In the genomic region with DNA sequence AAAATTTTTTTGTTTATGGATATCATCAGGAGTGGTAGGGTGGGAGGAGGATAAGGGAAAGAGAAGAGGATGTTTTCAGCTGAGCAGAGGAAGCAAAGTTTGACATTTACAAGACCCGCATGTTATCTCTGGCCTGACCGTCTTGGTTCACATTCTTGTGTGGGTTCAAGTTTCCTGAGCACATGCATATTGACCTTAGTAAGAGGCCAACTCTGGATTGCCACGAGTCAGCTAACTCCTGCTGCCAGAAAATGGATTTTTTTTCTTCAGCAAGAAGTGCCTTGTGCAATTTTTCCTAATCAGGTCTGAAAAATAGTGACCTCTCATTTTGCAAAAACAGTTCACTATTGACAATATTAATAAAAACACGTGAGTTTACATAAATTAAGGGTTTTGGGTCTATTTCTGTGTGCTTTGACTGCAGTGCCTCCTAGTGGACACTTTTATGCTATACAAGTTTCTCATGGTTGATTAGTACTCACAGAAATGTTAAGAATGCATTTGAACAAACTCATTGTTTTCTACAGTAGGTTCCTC, we compare ENCODE assay signal across 8 cellular contexts. TPM values are rescaled to one million over a fixed set of nuclear protein-coding genes. Genes with fewer than 3 reads are reported as not detected.
DNase-seq lines count a peak whose midpoint lies in the region; ATAC-seq and TF ChIP-seq lines count a peak whose summit lies in the region.

No MANE protein-coding gene starts in this region.

- no peak overlapping the region for H2AFZ ChIP-seq in Loucy (ENCODE audit: low read length)
- H2AFZ ChIP-seq in SK-N-SH (ENCODE audit: low read depth) = no peak overlapping the region; the same call in 1 of the 2 replicates

- peak; percentile 86 for TF ChIP-seq CTCF in Loucy (conservative IDR thresholded peaks at IDR 0.05; ENCODE audit: low read length)
- peak; percentile 96 for TF ChIP-seq CTCF in SK-N-SH (IDR thresholded peaks at IDR 0.05)
- TF ChIP-seq CTCF in fibroblast of the aortic adventitia (IDR thresholded peaks at IDR 0.05; ENCODE audit: insufficient read depth, low read length) = peak; percentile 76
- peak; percentile 85 for TF ChIP-seq CTCF in osteocyte (IDR thresholded peaks at IDR 0.05)

- WGBS in SK-N-SH (ENCODE audit: low lambda C conversion rate) = 4% methylated on average over 4 of the region's 4 CpGs

- no peaks in the 10 kb centered on the region for H3K9me2 ChIP-seq in Loucy (replicated peaks; ENCODE audit: low read depth, low read length)
- H3K9me2 ChIP-seq in SK-N-SH = no peaks in the 10 kb centered on the region

- H3K36me3 ChIP-seq in Loucy (ENCODE audit: insufficient read depth, low read length) = no peaks in the 10 kb centered on the region
- H3K36me3 ChIP-seq in SK-N-SH (replicated peaks in 1 of 2; ENCODE audit: control insufficient read depth in 1 of 2, insufficient read depth in 2 of 2, low read length in 1 of 2) = no peaks in the 10 kb centered on the region

- no peak; a peak in 1 of 4 replicates for TF ChIP-seq EP300 in SK-N-SH (IDR thresholded peaks at IDR 0.05; ENCODE audit: borderline replicate concordance in 1 of 2, low read depth in 1 of 2, low read length in 1 of 2)

- TF ChIP-seq RAD21 in SK-N-SH (IDR thresholded peaks at IDR 0.05; ENCODE audit: low read length) = peak; percentile 86

- H3F3A ChIP-seq in Loucy (ENCODE audit: low read depth) = no peaks in the 10 kb centered on the region
- peaks cover 45% of the 10 kb centered on the region for H3F3A ChIP-seq in SK-N-SH (replicated peaks; ENCODE audit: insufficient read depth)

- DNase-seq in activated CD4-positive, alpha-beta T cell treated with anti-CD3 and anti-CD28 coated beads, Interleukin-2, amount 10 ng/mL, durations not matched to agents 24 days and 14 days = peak; percentile 64
- no peak for DNase-seq in activated CD4-positive, alpha-beta T cell treated with anti-CD3 and anti-CD28 coated beads for 1 hour
- DNase-seq in SK-N-SH (peak; percentile 35), fibroblast of the aortic adventitia (ENCODE audit: low read depth) (peak; percentile 94), osteocyte (ENCODE audit: extremely low spot score, unreplicated experiment) (no peak)
- no peak for DNase-seq in stimulated activated effector memory CD8-positive, alpha-beta T cell treated with anti-CD3 and anti-CD28 coated beads, Interleukin-12 subunit alpha, Interleukin-12 subunit beta, amount 100 ng/mL, for 72 hours (ENCODE audit: low spot score in 2 of 2)

- no peaks in the 10 kb centered on the region for H3K36me3 Mint-ChIP-seq in activated CD4-positive, alpha-beta T cell treated with anti-CD3 and anti-CD28 coated beads, Interleukin-2, amount 10 ng/mL, durations not matched to agents 24 days and 14 days (ENCODE audit: low read depth)
- H3K36me3 Mint-ChIP-seq in osteocyte (ENCODE audit: unreplicated experiment) = no peaks in the 10 kb centered on the region
- no peaks in the 10 kb centered on the region for H3K36me3 Mint-ChIP-seq in stimulated activated effector memory CD8-positive, alpha-beta T cell treated with anti-CD3 and anti-CD28 coated beads, Interleukin-12 subunit alpha, Interleukin-12 subunit beta, amount 100 ng/mL, for 72 hours

- ATAC-seq in stimulated activated effector memory CD8-positive, alpha-beta T cell treated with anti-CD3 and anti-CD28 coated beads, Interleukin-12 subunit alpha, Interleukin-12 subunit beta, amount 100 ng/mL, for 72 hours = no peak
- no peak for ATAC-seq in GM19467 (IDR thresholded peaks at IDR 0.05; ENCODE audit: unreplicated experiment)

- H3K4me2 ChIP-seq in Loucy (ENCODE audit: low read depth, low read length, poor library complexity, severe bottlenecking) (no peak overlapping the region), SK-N-SH (peak overlapping the region; percentile 12; the same call in 1 of the 2 replicates)

- intact Hi-C loops in activated CD4-positive, alpha-beta T cell treated with anti-CD3 and anti-CD28 coated beads, Interleukin-2, amount 10 ng/mL, durations not matched to agents 24 days and 14 days (cut with micrococcal nuclease) = loop anchor here (10.0 kb wide), 1 partner anchor 256 kb away; a partner anchor contains a TSS

- POLR2A ChIA-PET in SK-N-SH (lab: Yijun Ruan, JAX) = no interaction called here

- no peaks in the 10 kb centered on the region for H3K27me3 Mint-ChIP-seq in activated CD4-positive, alpha-beta T cell treated with anti-CD3 and anti-CD28 coated beads, Interleukin-2, amount 10 ng/mL, durations not matched to agents 24 days and 14 days
- H3K27me3 Mint-ChIP-seq in osteocyte (ENCODE audit: unreplicated experiment) = no peaks in the 10 kb centered on the region

- H3K27me3 ChIP-seq in Loucy (ENCODE audit: insufficient read depth, low read length, poor library complexity, severe bottlenecking) = no peaks in the 10 kb centered on the region
- no peaks in the 10 kb centered on the region for H3K27me3 ChIP-seq in SK-N-SH (ENCODE audit: insufficient read depth)

- H3K9ac ChIP-seq in Loucy (ENCODE audit: low read depth, low read length, poor library complexity, severe bottlenecking) (no peak overlapping the region), SK-N-SH (peak overlapping the region; percentile 28; the same call in 1 of the 2 replicates)

- H3K4me3 Mint-ChIP-seq in activated CD4-positive, alpha-beta T cell treated with anti-CD3 and anti-CD28 coated beads, Interleukin-2, amount 10 ng/mL, durations not matched to agents 24 days and 14 days = no peak overlapping the region
- H3K4me3 Mint-ChIP-seq in osteocyte (ENCODE audit: unreplicated experiment) = no peak overlapping the region
- no peak overlapping the region for H3K4me3 Mint-ChIP-seq in stimulated activated effector memory CD8-positive, alpha-beta T cell treated with anti-CD3 and anti-CD28 coated beads, Interleukin-12 subunit alpha, Interleukin-12 subunit beta, amount 100 ng/mL, for 72 hours

- H3K4me1 ChIP-seq in Loucy (ENCODE audit: insufficient read depth, low read length, poor library complexity, severe bottlenecking) = no peaks in the 10 kb centered on the region
- H3K4me1 ChIP-seq in SK-N-SH (ENCODE audit: control insufficient read depth in 1 of 2, insufficient read depth in 2 of 2, low read depth in 1 of 2, low read length in 1 of 2) = peaks cover 0 to 40% of the 10 kb centered on the region in 2 experiments; a peak in 2 of 4 replicates

- H3K4me1 Mint-ChIP-seq in activated CD4-positive, alpha-beta T cell treated with anti-CD3 and anti-CD28 coated beads, Interleukin-2, amount 10 ng/mL, durations not matched to agents 24 days and 14 days = no peaks in the 10 kb centered on the region
- H3K4me1 Mint-ChIP-seq in osteocyte (ENCODE audit: unreplicated experiment) = peaks cover 57% of the 10 kb centered on the region
- H3K4me1 Mint-ChIP-seq in stimulated activated effector memory CD8-positive, alpha-beta T cell treated with anti-CD3 and anti-CD28 coated beads, Interleukin-12 subunit alpha, Interleukin-12 subunit beta, amount 100 ng/mL, for 72 hours = no peaks in the 10 kb centered on the region

- H3K27ac Mint-ChIP-seq in activated CD4-positive, alpha-beta T cell treated with anti-CD3 and anti-CD28 coated beads, Interleukin-2, amount 10 ng/mL, durations not matched to agents 24 days and 14 days = no peak overlapping the region
- H3K27ac Mint-ChIP-seq in osteocyte (ENCODE audit: unreplicated experiment) = peak overlapping the region; percentile 45
- H3K27ac Mint-ChIP-seq in stimulated activated effector memory CD8-positive, alpha-beta T cell treated with anti-CD3 and anti-CD28 coated beads, Interleukin-12 subunit alpha, Interleukin-12 subunit beta, amount 100 ng/mL, for 72 hours = no peak overlapping the region

- H3K9me3 ChIP-seq in Loucy (ENCODE audit: insufficient read depth, low read depth, low read length) (no peaks in the 10 kb centered on the region), SK-N-SH (no peaks in the 10 kb centered on the region)

- no peaks in the 10 kb centered on the region for H3K9me3 Mint-ChIP-seq in activated CD4-positive, alpha-beta T cell treated with anti-CD3 and anti-CD28 coated beads, Interleukin-2, amount 10 ng/mL, durations not matched to agents 24 days and 14 days
- no peaks in the 10 kb centered on the region for H3K9me3 Mint-ChIP-seq in osteocyte (ENCODE audit: unreplicated experiment)
- no peaks in the 10 kb centered on the region for H3K9me3 Mint-ChIP-seq in stimulated activated effector memory CD8-positive, alpha-beta T cell treated with anti-CD3 and anti-CD28 coated beads, Interleukin-12 subunit alpha, Interleukin-12 subunit beta, amount 100 ng/mL, for 72 hours

- peak overlapping the region; percentile 16 to 74; a peak in 3 of 4 replicates for H3K27ac ChIP-seq in SK-N-SH (ENCODE audit: low read depth in 2 of 2, low read length in 1 of 2)

- CTCF ChIA-PET in SK-N-SH (lab: Yijun Ruan, JAX) = interaction anchor here (0.6 to 7.2 kb wide), 125 partner anchors 9 to 1255 kb away, joined by 3 to 159 read pairs (median 4); a partner anchor contains a TSS

- H3K4me3 ChIP-seq in Loucy (ENCODE audit: low read length, poor library complexity, severe bottlenecking) = no peak overlapping the region
- peak overlapping the region in 1 of 2 experiments; percentile 38; a peak in 1 of 4 replicates for H3K4me3 ChIP-seq in SK-N-SH (ENCODE audit: low read depth in 2 of 2, low read length in 1 of 2)
- H3K4me3 ChIP-seq in fibroblast of the aortic adventitia (ENCODE audit: low read depth, low read length) = no peak overlapping the region

- no peaks in the 10 kb centered on the region for H3K79me2 ChIP-seq in Loucy (ENCODE audit: insufficient read depth, low read length)
- H3K79me2 ChIP-seq in SK-N-SH (ENCODE audit: insufficient read depth) = peaks cover 5% of the 10 kb centered on the region

- H4K20me1 ChIP-seq in Loucy (ENCODE audit: insufficient read depth, low read length, poor library complexity, severe bottlenecking) = no peaks in the 10 kb centered on the region
- H4K20me1 ChIP-seq in SK-N-SH (ENCODE audit: insufficient read depth) = no peaks in the 10 kb centered on the region

TF ChIP-seq in SK-N-SH, 30 proteins besides CTCF, POLR2A, EP300 and RAD21 (continues in another document):
- TF ChIP-seq RXRA (IDR thresholded peaks at IDR 0.05; ENCODE audit: borderline replicate concordance, low read depth) (peak; percentile 53; the same call in 1 of the 2 replicates), FOXM1 (IDR thresholded peaks at IDR 0.05; ENCODE audit: low read depth) (0 out of 2 replicates have a peak, but pooled peaks have one; percentile 43)

RNA-seq across cellular contexts. Expression of a gene that starts 27.1 kb away (rescaled TPM):
- total RNA-seq in activated CD4-positive, alpha-beta T cell treated with anti-CD3 and anti-CD28 coated beads, Interleukin-2, amount 10 ng/mL, durations not matched to agents 24 days and 14 days = 0.33 and 0.37 TPM in 2 replicates
- polyA plus RNA-seq in SK-N-SH (2012; rRNA removed) = 77.8 and 107 TPM in 2 replicates
- 94.2 and 104 TPM in 2 replicates for polyA plus RNA-seq in SK-N-SH (2012; cell fraction: cytosol; rRNA removed)
- polyA plus RNA-seq in SK-N-SH (2012; cell fraction: nucleus; rRNA removed) = 33.6 and 36.0 TPM in 2 replicates
- total RNA-seq in fibroblast of the aortic adventitia (ENCODE audit: low replicate concordance) (18.5 and 50.7 TPM in 2 replicates), osteocyte (197 and 212 TPM in 2 replicates)

Comparison
In these comparisons a context has a peak if more than half of its experiments do, and no peak if none do; other contexts are left out.
1. DNase-seq: peak in activated CD4-positive, alpha-beta T cell treated with anti-CD3 and anti-CD28 coated beads, Interleukin-2, amount 10 ng/mL, durations not matched to agents 24 days and 14 days (single experiment), SK-N-SH (single experiment) and fibroblast of the aortic adventitia (single experiment); none in activated CD4-positive, alpha-beta T cell treated with anti-CD3 and anti-CD28 coated beads for 1 hour (single experiment), osteocyte (single experiment) and stimulated activated effector memory CD8-positive, alpha-beta T cell treated with anti-CD3 and anti-CD28 coated beads, Interleukin-12 subunit alpha, Interleukin-12 subunit beta, amount 100 ng/mL, for 72 hours (0 of 2).
2. RNA of a gene that starts 27.1 kb away (total RNA-seq): 197 to 212 TPM in osteocyte and 18.5 to 50.7 TPM in fibroblast of the aortic adventitia; 0.33 to 0.37 TPM in activated CD4-positive, alpha-beta T cell treated with anti-CD3 and anti-CD28 coated beads, Interleukin-2, amount 10 ng/mL, durations not matched to agents 24 days and 14 days; every median in the first group is over 10 times any median in the second.
3. Peak in every context shown above with its lines, with median percentiles within 50 percentile points of each other: CTCF ChIP-seq.